13 cellular contexts compared by ENCODE assay signal in the genomic region with DNA sequence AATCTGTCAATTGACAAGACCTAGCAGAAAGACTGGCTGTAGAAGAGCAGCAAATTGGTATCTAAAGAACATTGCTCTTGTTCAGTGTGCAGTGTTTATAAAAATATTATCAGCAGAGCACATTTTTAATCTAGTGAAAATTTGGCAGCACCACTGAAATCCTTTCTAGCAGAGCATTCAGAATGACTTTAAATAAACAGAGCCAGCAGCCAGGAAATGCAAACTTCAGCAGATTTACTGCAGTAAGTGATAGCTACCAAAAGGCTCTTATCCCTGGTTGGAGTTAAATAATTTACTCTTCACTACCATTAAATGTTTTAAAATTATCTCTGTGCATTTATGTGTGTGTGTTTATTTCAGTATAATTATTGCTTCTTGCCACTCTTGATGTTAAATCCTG.
A peak's percentile ranks its signal among the peaks of the same experiment; 100 is the strongest.
DNase-seq lines count a peak whose midpoint lies in the region; TF ChIP-seq lines count a peak whose summit lies in the region.
"Had no signal": no experiment of that assay in that cellular context is flagged by ENCODE, and none has a peak within 500 bp of the region (broad histone marks: within the 10 kb centered on the region; RNA-seq: fewer than 3 reads in every experiment).

No MANE protein-coding gene starts in this region.

- no peak overlapping the region for H3K27ac ChIP-seq in ascending aorta
- H3K27ac ChIP-seq: dorsolateral prefrontal cortex, gastrocnemius medialis had no signal

- H3K4me1 ChIP-seq in ascending aorta: peaks cover 0 to 10% of the 10 kb centered on the region in 2 donors

- no peaks in the 10 kb centered on the region for H3K27me3 ChIP-seq in ascending aorta
- H3K27me3 ChIP-seq: dorsolateral prefrontal cortex, gastrocnemius medialis had no signal

- intact Hi-C loops in ascending aorta (cut with DNase I): no loop called here
- intact Hi-C loops in activated T-helper 1 cell treated with anti-CD3 and anti-CD28 coated beads, Interleukin-12 subunit alpha, Interleukin-12 subunit beta, Interleukin-2, Interleukin-4 antibody, amounts not matched to agents 30 ng/mL and 10 ng/mL and 1 ng/mL, durations not matched to agents 14 hours and 24 hours and 36 hours (cut with micrococcal nuclease): no loop called here

- no peaks in the 10 kb centered on the region for H3K9me3 ChIP-seq in ascending aorta
- H3K9me3 ChIP-seq: gastrocnemius medialis had no signal

- H3K36me3 ChIP-seq in ascending aorta: no peaks in the 10 kb centered on the region
- H3K36me3 ChIP-seq: gastrocnemius medialis had no signal

- H3K4me1 Mint-ChIP-seq in nephron: peaks cover 25% of the 10 kb centered on the region
- H3K4me1 Mint-ChIP-seq in endothelial cell (ENCODE audit: unreplicated experiment): peaks cover 2% of the 10 kb centered on the region
- no peaks in the 10 kb centered on the region for H3K4me1 Mint-ChIP-seq in activated T-helper 1 cell treated with anti-CD3 and anti-CD28 coated beads, Interleukin-12 subunit alpha, Interleukin-12 subunit beta, Interleukin-2, Interleukin-4 antibody, amounts not matched to agents 30 ng/mL and 10 ng/mL and 1 ng/mL, durations not matched to agents 14 hours and 24 hours and 36 hours (ENCODE audit: low read depth)

- TF ChIP-seq CTCF in LNCaP clone FGC (IDR thresholded peaks at IDR 0.05; ENCODE audit: control insufficient read depth, extremely low read depth, insufficient read depth) (no peak), fibroblast of the aortic adventitia (IDR thresholded peaks at IDR 0.05; ENCODE audit: insufficient read depth, low read length) (no peak), nephron (IDR thresholded peaks at IDR 0.05; ENCODE audit: unreplicated experiment in 3 of 3) (no peak), ascending aorta (IDR thresholded peaks at IDR 0.05) (no peak), endothelial cell (IDR thresholded peaks at IDR 0.05; ENCODE audit: unreplicated experiment) (no peak)

- H3K4me3 ChIP-seq in LNCaP clone FGC (ENCODE audit: low read depth, low read length) (no peak overlapping the region), fibroblast of the aortic adventitia (ENCODE audit: low read depth, low read length) (no peak overlapping the region), ascending aorta (no peak overlapping the region)
- H3K4me3 ChIP-seq: dorsolateral prefrontal cortex, gastrocnemius medialis had no signal

- H3K36me3 Mint-ChIP-seq in nephron (ENCODE audit: low read depth) (no peaks in the 10 kb centered on the region), endothelial cell (ENCODE audit: low read depth, unreplicated experiment) (no peaks in the 10 kb centered on the region)
- H3K36me3 Mint-ChIP-seq in activated T-helper 1 cell treated with anti-CD3 and anti-CD28 coated beads, Interleukin-12 subunit alpha, Interleukin-12 subunit beta, Interleukin-2, Interleukin-4 antibody, amounts not matched to agents 30 ng/mL and 10 ng/mL and 1 ng/mL, durations not matched to agents 14 hours and 24 hours and 36 hours (ENCODE audit: low read depth): no peaks in the 10 kb centered on the region

- DNase-seq in LNCaP clone FGC (ENCODE audit: low read depth): peak; percentile 25
- peak; percentile 23 for DNase-seq in RPMI8226
- DNase-seq in fibroblast of the aortic adventitia (ENCODE audit: low read depth): peak; percentile 76
- DNase-seq in activated CD4-positive, alpha-beta T cell treated with anti-CD3 and anti-CD28 coated beads, Interleukin-2, amount 50 U/mL, for 1 hour: no peak
- DNase-seq in ascending aorta (ENCODE audit: low spot score in 2 of 2): no peak
- DNase-seq in endothelial cell (ENCODE audit: low spot score): no peak
- DNase-seq in activated T-helper 1 cell treated with anti-CD3 and anti-CD28 coated beads, Interleukin-12 subunit alpha, Interleukin-12 subunit beta, Interleukin-2, Interleukin-4 antibody, amounts not matched to agents 30 ng/mL and 10 ng/mL and 1 ng/mL, durations not matched to agents 14 hours and 24 hours and 36 hours (ENCODE audit: low spot score): no peak
- DNase-seq: activated naive CD8-positive, alpha-beta T cell treated with anti-CD3 and anti-CD28 coated beads, Interleukin-2, amount 50 U/mL, for 24 hours; C1 segment of cervical spinal cord; dorsolateral prefrontal cortex; gastrocnemius medialis; GF-D8 had no signal

- no peak overlapping the region for H3K4me3 Mint-ChIP-seq in nephron
- no peak overlapping the region for H3K4me3 Mint-ChIP-seq in endothelial cell (ENCODE audit: unreplicated experiment)
- H3K4me3 Mint-ChIP-seq in activated T-helper 1 cell treated with anti-CD3 and anti-CD28 coated beads, Interleukin-12 subunit alpha, Interleukin-12 subunit beta, Interleukin-2, Interleukin-4 antibody, amounts not matched to agents 30 ng/mL and 10 ng/mL and 1 ng/mL, durations not matched to agents 14 hours and 24 hours and 36 hours: no peak overlapping the region
- H3K4me3 Mint-ChIP-seq: activated naive CD8-positive, alpha-beta T cell treated with anti-CD3 and anti-CD28 coated beads, Interleukin-2, amount 50 U/mL, for 24 hours had no signal

- H3K9me3 Mint-ChIP-seq in nephron: no peaks in the 10 kb centered on the region
- H3K9me3 Mint-ChIP-seq in endothelial cell (ENCODE audit: unreplicated experiment): no peaks in the 10 kb centered on the region
- H3K9me3 Mint-ChIP-seq in activated T-helper 1 cell treated with anti-CD3 and anti-CD28 coated beads, Interleukin-12 subunit alpha, Interleukin-12 subunit beta, Interleukin-2, Interleukin-4 antibody, amounts not matched to agents 30 ng/mL and 10 ng/mL and 1 ng/mL, durations not matched to agents 14 hours and 24 hours and 36 hours: no peaks in the 10 kb centered on the region
- H3K9me3 Mint-ChIP-seq: activated naive CD8-positive, alpha-beta T cell treated with anti-CD3 and anti-CD28 coated beads, Interleukin-2, amount 50 U/mL, for 24 hours had no signal

- no peaks in the 10 kb centered on the region for H3K27me3 Mint-ChIP-seq in nephron (ENCODE audit: low read depth)
- H3K27me3 Mint-ChIP-seq in endothelial cell (ENCODE audit: unreplicated experiment): peaks cover 2% of the 10 kb centered on the region
- H3K27me3 Mint-ChIP-seq in activated T-helper 1 cell treated with anti-CD3 and anti-CD28 coated beads, Interleukin-12 subunit alpha, Interleukin-12 subunit beta, Interleukin-2, Interleukin-4 antibody, amounts not matched to agents 30 ng/mL and 10 ng/mL and 1 ng/mL, durations not matched to agents 14 hours and 24 hours and 36 hours (ENCODE audit: insufficient read depth): peaks cover 5% of the 10 kb centered on the region

- peak overlapping the region; percentile 83 to 88 (median 86) for H3K27ac Mint-ChIP-seq in nephron
- no peak overlapping the region for H3K27ac Mint-ChIP-seq in endothelial cell (ENCODE audit: unreplicated experiment)
- H3K27ac Mint-ChIP-seq in activated T-helper 1 cell treated with anti-CD3 and anti-CD28 coated beads, Interleukin-12 subunit alpha, Interleukin-12 subunit beta, Interleukin-2, Interleukin-4 antibody, amounts not matched to agents 30 ng/mL and 10 ng/mL and 1 ng/mL, durations not matched to agents 14 hours and 24 hours and 36 hours: no peak overlapping the region
- H3K27ac Mint-ChIP-seq: activated naive CD8-positive, alpha-beta T cell treated with anti-CD3 and anti-CD28 coated beads, Interleukin-2, amount 50 U/mL, for 24 hours had no signal

Comparison
In these comparisons a context has a peak if more than half of its experiments do, and no peak if none do; other contexts are left out.
1. DNase-seq: peak in LNCaP clone FGC (single experiment), RPMI8226 (single experiment) and fibroblast of the aortic adventitia (single experiment); none in activated CD4-positive, alpha-beta T cell treated with anti-CD3 and anti-CD28 coated beads, Interleukin-2, amount 50 U/mL, for 1 hour (single experiment), ascending aorta (0 of 2), endothelial cell (single experiment) and activated T-helper 1 cell treated with anti-CD3 and anti-CD28 coated beads, Interleukin-12 subunit alpha, Interleukin-12 subunit beta, Interleukin-2, Interleukin-4 antibody, amounts not matched to agents 30 ng/mL and 10 ng/mL and 1 ng/mL, durations not matched to agents 14 hours and 24 hours and 36 hours (single experiment).
2. H3K27ac Mint-ChIP-seq: peak in nephron (3 of 3); none in endothelial cell (single experiment) and activated T-helper 1 cell treated with anti-CD3 and anti-CD28 coated beads, Interleukin-12 subunit alpha, Interleukin-12 subunit beta, Interleukin-2, Interleukin-4 antibody, amounts not matched to agents 30 ng/mL and 10 ng/mL and 1 ng/mL, durations not matched to agents 14 hours and 24 hours and 36 hours (single experiment).